In genomic region chr2:62717503-62718081, GRCh38 we compare ENCODE assay signal across 32 cellular contexts.
"Had no signal": no experiment of that assay in that cellular context is flagged by ENCODE, and none has a peak within 500 bp of the region (broad histone marks: within the 10 kb centered on the region; RNA-seq: fewer than 3 reads in every experiment).

No MANE protein-coding gene starts in this region.

- FAIRE-seq: bronchial epithelial cell, TTC549 had no signal

- H3K27me3 ChIP-seq: ascending aorta, cardiac muscle cell had no signal

- ATAC-seq: activated CD4-positive, alpha-beta T cell treated with anti-CD3 and anti-CD28 coated beads for 36 hours; activated CD4-positive, CD25-positive, alpha-beta regulatory T cell treated with anti-CD3 and anti-CD28 coated beads, Interleukin-2, amount 50 U/mL, for 24 hours; activated CD8-positive, alpha-beta memory T cell treated with anti-CD3 and anti-CD28 coated beads, Interleukin-2, amount 10 ng/mL, durations not matched to agents 7 days and 5 days; activated CD8-positive, alpha-beta T cell treated with anti-CD3 and anti-CD28 coated beads, Interleukin-2, amount 10 ng/mL, durations not matched to agents 7 days and 5 days; activated naive CD8-positive, alpha-beta T cell treated with anti-CD3 and anti-CD28 coated beads, Interleukin-2, amount 50 U/mL, for 24 hours had no signal

- H3K4me3 ChIP-seq: ascending aorta, cardiac muscle cell had no signal

- DNase-seq: activated B cell treated with CpG ODN at 0.5 μM for 24 hours; activated CD4-positive, alpha-beta memory T cell treated with anti-CD3 and anti-CD28 coated beads, Interleukin-2, amount 10 ng/mL, durations not matched to agents 7 days and 5 days; activated CD4-positive, alpha-beta T cell treated with anti-CD3 and anti-CD28 coated beads for 1 hour; activated CD4-positive, alpha-beta T cell treated with anti-CD3 and anti-CD28 coated beads for 36 hours; activated CD4-positive, alpha-beta T cell treated with anti-CD3 and anti-CD28 coated beads for 48 hours; activated CD4-positive, alpha-beta T cell treated with anti-CD3 and anti-CD28 coated beads, Interleukin-2, amount 10 ng/mL, durations not matched to agents 7 days and 5 days; activated CD4-positive, alpha-beta T cell treated with anti-CD3 and anti-CD28 coated beads, Interleukin-2, amount 50 U/mL, for 48 hours; activated CD8-positive, alpha-beta memory T cell treated with anti-CD3 and anti-CD28 coated beads for 24 hours; activated CD8-positive, alpha-beta memory T cell treated with anti-CD3 and anti-CD28 coated beads, Interleukin-2, amount 10 ng/mL, durations not matched to agents 7 days and 5 days; activated CD8-positive, alpha-beta memory T cell treated with anti-CD3 and anti-CD28 coated beads, Interleukin-2, amount 50 U/mL, for 48 hours; activated CD8-positive, alpha-beta T cell treated with anti-CD3 and anti-CD28 coated beads, Interleukin-2, amount 10 ng/mL, durations not matched to agents 7 days and 5 days; activated effector memory CD4-positive, alpha-beta T cell treated with Interleukin-2 at 50 U/mL for 16 hours; activated gamma-delta T cell treated with Interleukin-2 at 50 U/mL for 16 hours; activated naive CD4-positive, alpha-beta T cell treated with anti-CD3 and anti-CD28 coated beads, Interleukin-2, amount 10 ng/mL, durations not matched to agents 7 days and 5 days; activated naive CD4-positive, alpha-beta T cell treated with Interleukin-2 at 50 U/mL for 16 hours; activated naive CD8-positive, alpha-beta T cell treated with anti-CD3 and anti-CD28 coated beads, Interleukin-2, amount 10 ng/mL, durations not matched to agents 7 days and 5 days; activated naive CD8-positive, alpha-beta T cell treated with anti-CD3 and anti-CD28 coated beads, Interleukin-2, amount 50 U/mL, for 24 hours; activated T-cell treated with anti-CD3 and anti-CD28 coated beads, Interleukin-2, amount 50 U/mL, for 24 hours; activated T-cell treated with anti-CD3 and anti-CD28 coated beads, Interleukin-2, amount 50 U/mL, for 48 hours; amygdala; anterior cingulate cortex; caudate nucleus; cerebellar nuclear complex; T-helper 1 cell; T-helper 2 cell; T-helper 9 cell had no signal

- H3K27ac ChIP-seq: ascending aorta, cardiac muscle cell, VCaP had no signal

- H3K36me3 ChIP-seq: cardiac muscle cell had no signal

- H3K9me3 ChIP-seq: ascending aorta had no signal
